In genomic region chr15:45111390-45112142, GRCh38 we compare ENCODE assay signal across 20 cellular contexts. TPM values are rescaled to one million over a fixed set of nuclear protein-coding genes. Genes with fewer than 3 reads are reported as not detected.
A peak's percentile ranks its signal among the peaks of the same experiment; 100 is the strongest.
DNase-seq lines count a peak whose midpoint lies in the region; ATAC-seq and TF ChIP-seq lines count a peak whose summit lies in the region.
"Had no signal": no experiment of that assay in that cellular context is flagged by ENCODE, and none has a peak within 500 bp of the region (broad histone marks: within the 10 kb centered on the region; RNA-seq: fewer than 3 reads in every experiment).

No MANE protein-coding gene starts in this region.

- POLR2A ChIA-PET in activated CD4-positive, alpha-beta T cell treated with anti-CD3 and anti-CD28 coated beads for 36 hours (lab: Charles Lee): no interaction called here
- POLR2A ChIA-PET in activated CD4-positive, alpha-beta T cell treated with anti-CD3 and anti-CD28 coated beads, Interleukin-2, amount 10 ng/mL, durations not matched to agents 7 days and 5 days (lab: Charles Lee): no interaction called here

- no peak for ATAC-seq in activated CD4-positive, alpha-beta T cell treated with anti-CD3 and anti-CD28 coated beads for 36 hours
- no peak for ATAC-seq in T-helper 17 cell
- ATAC-seq: sciatic nerve had no signal

- H3K79me2 ChIP-seq in smooth muscle cell (ENCODE audit: low read depth): no peaks in the 10 kb centered on the region

- 11% methylated on average over 30 of the region's 71 CpGs for WGBS in smooth muscle cell (ENCODE audit: low lambda C conversion rate)

- H3K27me3 Mint-ChIP-seq in activated CD4-positive, alpha-beta T cell treated with anti-CD3 and anti-CD28 coated beads for 36 hours: peaks cover 66% of the 10 kb centered on the region
- peaks cover 69% of the 10 kb centered on the region for H3K27me3 Mint-ChIP-seq in activated CD4-positive, alpha-beta T cell treated with anti-CD3 and anti-CD28 coated beads, Interleukin-2, amount 10 ng/mL, durations not matched to agents 7 days and 5 days
- peaks cover 75% of the 10 kb centered on the region for H3K27me3 Mint-ChIP-seq in T-helper 17 cell
- H3K27me3 Mint-ChIP-seq in glutamatergic neuron (ENCODE audit: unreplicated experiment): peaks cover 44% of the 10 kb centered on the region

- peak overlapping the region; percentile 30 for H3K4me3 Mint-ChIP-seq in activated CD4-positive, alpha-beta T cell treated with anti-CD3 and anti-CD28 coated beads for 36 hours
- H3K4me3 Mint-ChIP-seq in activated CD4-positive, alpha-beta T cell treated with anti-CD3 and anti-CD28 coated beads, Interleukin-2, amount 10 ng/mL, durations not matched to agents 7 days and 5 days: no peak overlapping the region
- H3K4me3 Mint-ChIP-seq in T-helper 17 cell (peak overlapping the region; percentile 81), glutamatergic neuron (ENCODE audit: unreplicated experiment) (peak overlapping the region; percentile 57)

- H3K27ac Mint-ChIP-seq in activated CD4-positive, alpha-beta T cell treated with anti-CD3 and anti-CD28 coated beads for 36 hours: no peak overlapping the region
- no peak overlapping the region for H3K27ac Mint-ChIP-seq in activated CD4-positive, alpha-beta T cell treated with anti-CD3 and anti-CD28 coated beads, Interleukin-2, amount 10 ng/mL, durations not matched to agents 7 days and 5 days
- H3K27ac Mint-ChIP-seq in T-helper 17 cell (no peak overlapping the region), glutamatergic neuron (ENCODE audit: unreplicated experiment) (no peak overlapping the region)

- H4K20me1 ChIP-seq in smooth muscle cell (ENCODE audit: low read depth): no peaks in the 10 kb centered on the region

- no peaks in the 10 kb centered on the region for H3K9me3 Mint-ChIP-seq in activated CD4-positive, alpha-beta T cell treated with anti-CD3 and anti-CD28 coated beads for 36 hours (ENCODE audit: low read depth)
- H3K9me3 Mint-ChIP-seq in activated CD4-positive, alpha-beta T cell treated with anti-CD3 and anti-CD28 coated beads, Interleukin-2, amount 10 ng/mL, durations not matched to agents 7 days and 5 days: no peaks in the 10 kb centered on the region
- H3K9me3 Mint-ChIP-seq in glutamatergic neuron (ENCODE audit: unreplicated experiment): peaks cover 8% of the 10 kb centered on the region

- TF ChIP-seq CTCF in glutamatergic neuron (IDR thresholded peaks at IDR 0.05; ENCODE audit: partially characterized antibody, unreplicated experiment) (no peak), smooth muscle cell (IDR thresholded peaks at IDR 0.05; ENCODE audit: borderline replicate concordance, insufficient read depth, poor library complexity, severe bottlenecking) (no peak)

- CTCF ChIA-PET in activated CD4-positive, alpha-beta T cell treated with anti-CD3 and anti-CD28 coated beads for 36 hours (lab: Charles Lee): interaction anchor here (3.7 kb wide), 1 partner anchor 13 kb away, joined by 36 read pairs; no protein-coding TSS in a partner anchor
- CTCF ChIA-PET in activated CD4-positive, alpha-beta T cell treated with anti-CD3 and anti-CD28 coated beads, Interleukin-2, amount 10 ng/mL, durations not matched to agents 7 days and 5 days (lab: Charles Lee): no interaction called here

- H3K36me3 ChIP-seq in smooth muscle cell (ENCODE audit: low read depth): no peaks in the 10 kb centered on the region
- H3K36me3 ChIP-seq: neutrophil had no signal

- peaks cover 8% of the 10 kb centered on the region for H3K4me1 ChIP-seq in smooth muscle cell (ENCODE audit: low read depth)
- H3K4me1 ChIP-seq: A549 had no signal

- intact Hi-C loops in activated CD4-positive, alpha-beta T cell treated with anti-CD3 and anti-CD28 coated beads for 36 hours (cut with DNase I, micrococcal nuclease): no loop called here

- no peak overlapping the region for H3K27ac ChIP-seq in smooth muscle cell (ENCODE audit: low read depth)
- H3K27ac ChIP-seq: A549, neutrophil had no signal

- H3K4me2 ChIP-seq in smooth muscle cell: peak overlapping the region; percentile 81

- no peak overlapping the region for H3K4me3 ChIP-seq in smooth muscle cell
- H3K4me3 ChIP-seq: A549, GM12878, lung had no signal

- H3K36me3 Mint-ChIP-seq in activated CD4-positive, alpha-beta T cell treated with anti-CD3 and anti-CD28 coated beads for 36 hours (ENCODE audit: low read depth): no peaks in the 10 kb centered on the region
- no peaks in the 10 kb centered on the region for H3K36me3 Mint-ChIP-seq in activated CD4-positive, alpha-beta T cell treated with anti-CD3 and anti-CD28 coated beads, Interleukin-2, amount 10 ng/mL, durations not matched to agents 7 days and 5 days (ENCODE audit: low read depth)
- H3K36me3 Mint-ChIP-seq in T-helper 17 cell (ENCODE audit: low read depth) (peaks cover 4% of the 10 kb centered on the region), glutamatergic neuron (ENCODE audit: unreplicated experiment) (no peaks in the 10 kb centered on the region)

- H3F3A ChIP-seq in smooth muscle cell (ENCODE audit: low read depth): no peaks in the 10 kb centered on the region

- H3K4me1 Mint-ChIP-seq in activated CD4-positive, alpha-beta T cell treated with anti-CD3 and anti-CD28 coated beads for 36 hours: peaks cover 29% of the 10 kb centered on the region
- H3K4me1 Mint-ChIP-seq in activated CD4-positive, alpha-beta T cell treated with anti-CD3 and anti-CD28 coated beads, Interleukin-2, amount 10 ng/mL, durations not matched to agents 7 days and 5 days: peaks cover 18% of the 10 kb centered on the region
- H3K4me1 Mint-ChIP-seq in T-helper 17 cell: peaks cover 24% of the 10 kb centered on the region
- no peaks in the 10 kb centered on the region for H3K4me1 Mint-ChIP-seq in glutamatergic neuron (ENCODE audit: low read depth, unreplicated experiment)

- no peak for DNase-seq in activated CD4-positive, alpha-beta T cell treated with anti-CD3 and anti-CD28 coated beads for 36 hours
- no peak for DNase-seq in activated CD4-positive, alpha-beta T cell treated with anti-CD3 and anti-CD28 coated beads, Interleukin-2, amount 10 ng/mL, durations not matched to agents 7 days and 5 days
- DNase-seq in T-helper 17 cell (no peak), glutamatergic neuron (no peak), smooth muscle cell (lab: John Stamatoyannopoulos, UW; ENCODE audit: unreplicated experiment) (no peak), NCI-H69 (lab: John Stamatoyannopoulos, UW) (no peak), AG20443 (ENCODE audit: low spot score) (no peak), NCI-H1436 (lab: John Stamatoyannopoulos, UW) (no peak)
- DNase-seq: caudate nucleus, foreskin fibroblast, HCEC 1CT, MM.1S, PC-3, trophoblast cell had no signal

- H3K9me3 ChIP-seq in T-helper 17 cell (ENCODE audit: control insufficient read depth, low read length, poor library complexity, severe bottlenecking) (no peaks in the 10 kb centered on the region), smooth muscle cell (replicated peaks; ENCODE audit: low read depth) (no peaks in the 10 kb centered on the region)
- H3K9me3 ChIP-seq: A549, neutrophil had no signal

- H3K27me3 ChIP-seq in smooth muscle cell (ENCODE audit: low read depth): peaks cover 82% of the 10 kb centered on the region

- H3K9ac ChIP-seq in smooth muscle cell (ENCODE audit: low read depth): no peak overlapping the region

- H2AFZ ChIP-seq in smooth muscle cell (ENCODE audit: low read depth): no peak overlapping the region

RNA-seq across cellular contexts. Expression of gene DUOX2, which starts 2.4 kb away (rescaled TPM):
- under 1 TPM in 1 of 2 experiments, not detected in 1; 0.02 TPM for total RNA-seq in activated CD4-positive, alpha-beta T cell treated with anti-CD3 and anti-CD28 coated beads for 36 hours
- total RNA-seq in activated CD4-positive, alpha-beta T cell treated with anti-CD3 and anti-CD28 coated beads, Interleukin-2, amount 10 ng/mL, durations not matched to agents 7 days and 5 days: under 1 TPM in 1 of 2 experiments, not detected in 1; 0.02 TPM
- total RNA-seq in T-helper 17 cell (under 1 TPM in 1 of 2 donors, not detected in 1; 0.27 TPM), glutamatergic neuron (ENCODE audit: unreplicated experiment) (not detected), smooth muscle cell (0.36 and 1.4 TPM in 2 replicates)
- polyA plus RNA-seq in smooth muscle cell: 0.34 and 1.2 TPM in 2 replicates
- total RNA-seq: G401, PC-3 had no signal
- polyA plus RNA-seq: GM12878 had no signal

RNA-seq across cellular contexts. Expression of gene DUOXA2, which starts 2.6 kb away (rescaled TPM):
- not detected for total RNA-seq in activated CD4-positive, alpha-beta T cell treated with anti-CD3 and anti-CD28 coated beads for 36 hours
- total RNA-seq in activated CD4-positive, alpha-beta T cell treated with anti-CD3 and anti-CD28 coated beads, Interleukin-2, amount 10 ng/mL, durations not matched to agents 7 days and 5 days: not detected
- total RNA-seq in T-helper 17 cell: not detected
- total RNA-seq in glutamatergic neuron (ENCODE audit: unreplicated experiment): not detected
- not detected in 2 replicates for total RNA-seq in smooth muscle cell
- 0.24 TPM in 1 of 2 replicates, not detected in the other for polyA plus RNA-seq in smooth muscle cell
- total RNA-seq: G401, GM12878, PC-3, sciatic nerve had no signal
- polyA plus RNA-seq: A549, GM12878 had no signal

RNA-seq across cellular contexts. Expression of gene DUOXA1, which starts 18.1 kb away (rescaled TPM):
- total RNA-seq in activated CD4-positive, alpha-beta T cell treated with anti-CD3 and anti-CD28 coated beads for 36 hours: under 1 TPM in 1 of 2 experiments, not detected in 1; 0.19 TPM
- not detected for total RNA-seq in activated CD4-positive, alpha-beta T cell treated with anti-CD3 and anti-CD28 coated beads, Interleukin-2, amount 10 ng/mL, durations not matched to agents 7 days and 5 days
- total RNA-seq in T-helper 17 cell (under 1 TPM in 1 of 2 donors, not detected in 1; 0.57 TPM), glutamatergic neuron (ENCODE audit: unreplicated experiment) (not detected), smooth muscle cell (6.0 and 7.6 TPM in 2 replicates)
- 2.8 and 7.9 TPM in 2 replicates for polyA plus RNA-seq in smooth muscle cell
- total RNA-seq: G401, PC-3 had no signal
- polyA plus RNA-seq: GM12878 had no signal

RNA-seq across cellular contexts. Expression of gene DUOX1, which starts 18.2 kb away (rescaled TPM):
- total RNA-seq in activated CD4-positive, alpha-beta T cell treated with anti-CD3 and anti-CD28 coated beads for 36 hours: under 1 TPM; 0.07 to 0.11 TPM
- total RNA-seq in activated CD4-positive, alpha-beta T cell treated with anti-CD3 and anti-CD28 coated beads, Interleukin-2, amount 10 ng/mL, durations not matched to agents 7 days and 5 days: not detected
- under 1 TPM in 1 of 2 donors, not detected in 1; 0.42 TPM for total RNA-seq in T-helper 17 cell
- not detected for total RNA-seq in glutamatergic neuron (ENCODE audit: unreplicated experiment)
- 3.5 and 4.4 TPM in 2 replicates for total RNA-seq in smooth muscle cell
- 5.8 and 13.8 TPM in 2 replicates for polyA plus RNA-seq in smooth muscle cell
- total RNA-seq: G401, PC-3 had no signal
- polyA plus RNA-seq: A549 had no signal
